In genomic region chr11:28342704-28343103, GRCh38 we compare ENCODE assay signal across 20 cellular contexts.
A peak's percentile ranks its signal among the peaks of the same experiment; 100 is the strongest.
DNase-seq lines count a peak whose midpoint lies in the region; ATAC-seq and TF ChIP-seq lines count a peak whose summit lies in the region.
"Had no signal": no experiment of that assay in that cellular context is flagged by ENCODE, and none has a peak within 500 bp of the region (broad histone marks: within the 10 kb centered on the region; RNA-seq: fewer than 3 reads in every experiment).

No MANE protein-coding gene starts in this region.

- DNase-seq in A172 (ENCODE audit: low spot score) (peak; percentile 21), IMR-90 (peak; percentile 50), astrocyte of the hippocampus (ENCODE audit: low read depth, low spot score) (peak; percentile 20), fibroblast of the aortic adventitia (ENCODE audit: low read depth) (peak; percentile 40), MM.1S (no peak)
- DNase-seq in activated naive CD4-positive, alpha-beta T cell treated with anti-CD3 and anti-CD28 coated beads, Interleukin-2, amount 50 U/mL, for 72 hours (ENCODE audit: low spot score in 2 of 2), result no peak
- DNase-seq: activated CD4-positive, alpha-beta T cell treated with anti-CD3 and anti-CD28 coated beads, Interleukin-2, amount 10 ng/mL, durations not matched to agents 7 days and 5 days; activated naive CD4-positive, alpha-beta T cell treated with anti-CD3 and anti-CD28 coated beads, Interleukin-2, amount 50 U/mL, for 16 hours; caudate nucleus; CD4-positive, alpha-beta memory T cell; DMS79 treated with DMSO at 0.1 percent for 48 hours; effector CD8-positive, alpha-beta T cell; left ventricle myocardium superior; NCI-H1694 treated with DMSO at 0.1 percent for 48 hours; NCI-H345; psoas muscle; stimulated activated naive CD8-positive, alpha-beta T cell treated with anti-CD3 and anti-CD28 coated beads, Interleukin-15, amount 100 ng/mL, for 72 hours had no signal

- H3F3A ChIP-seq in MM.1S (ENCODE audit: insufficient read depth, low read length), result no peaks in the 10 kb centered on the region

- 0 out of 2 replicates have a peak overlapping the region, but pooled peaks have one; percentile 51 for H4K5ac ChIP-seq in IMR-90 (ENCODE audit: low read depth, low read length)

- H3K9me3 Mint-ChIP-seq in activated naive CD4-positive, alpha-beta T cell treated with anti-CD3 and anti-CD28 coated beads, Interleukin-2, amount 50 U/mL, for 72 hours, result peaks cover 26 to 28% of the 10 kb centered on the region in 2 donors

- dilution Hi-C loops in IMR-90 (cut with HindIII; ENCODE audit: low sequenced_read_pairs, unreplicated experiment), result no loop called here

- POLR2A ChIA-PET in IMR-90 (lab: Charles Lee; ENCODE audit: unreplicated experiment), result no interaction called here

- H2BK5ac ChIP-seq in IMR-90 (ENCODE audit: low read depth, low read length, poor library complexity, severe bottlenecking), result peak overlapping the region; percentile 96

- WGBS in IMR-90 (ENCODE audit: extremely low coverage in 2 of 2, insufficient read length in 1 of 2), 2 experiments, result no CpG with 5 or more reads among the region's 1 CpG

- peak overlapping the region; percentile 69; the same call in 1 of the 2 replicates for H2BK20ac ChIP-seq in IMR-90 (ENCODE audit: low read depth, low read length)

- ATAC-seq in IMR-90 (ENCODE audit: low read depth) (peak; percentile 56), HG02588 (IDR thresholded peaks at IDR 0.05; ENCODE audit: unreplicated experiment) (no peak), HG03175 (IDR thresholded peaks at IDR 0.05; ENCODE audit: unreplicated experiment) (no peak)
- ATAC-seq in activated naive CD4-positive, alpha-beta T cell treated with anti-CD3 and anti-CD28 coated beads, Interleukin-2, amount 50 U/mL, for 72 hours, result no peak
- ATAC-seq: gastroesophageal sphincter; left ventricle myocardium superior; psoas muscle; stimulated activated naive CD8-positive, alpha-beta T cell treated with anti-CD3 and anti-CD28 coated beads, Interleukin-15, amount 100 ng/mL, for 72 hours had no signal

- peak overlapping the region; percentile 29; the same call in 1 of the 2 replicates for H3K23ac ChIP-seq in IMR-90 (ENCODE audit: low read depth, low read length)

- in situ Hi-C loops in IMR-90 (cut with MboI; ENCODE audit: low sequenced_read_pairs), result no loop called here

- peak overlapping the region; percentile 52; the same call in 1 of the 2 replicates for H3K56ac ChIP-seq in IMR-90 (ENCODE audit: extremely low read depth, insufficient read depth, low read length)

- H3K9ac ChIP-seq in IMR-90 (ENCODE audit: low read depth, low read length) (peak overlapping the region; percentile 41; the same call in 1 of the 2 replicates), MM.1S (ENCODE audit: low read length) (no peak overlapping the region)

- H3K14ac ChIP-seq in IMR-90 (replicated peaks; ENCODE audit: low read depth, low read length), result no peak overlapping the region

- H2BK120ac ChIP-seq in IMR-90 (ENCODE audit: low read depth, low read length), result peak overlapping the region; percentile 10; the same call in 1 of the 2 replicates

- H4K20me1 ChIP-seq in IMR-90 (ENCODE audit: insufficient read depth, low read length) (no peaks in the 10 kb centered on the region), MM.1S (ENCODE audit: insufficient read depth, low read length) (no peaks in the 10 kb centered on the region)

- BruUV-seq in IMR-90 (replicated peaks; lab: Mats Ljungman, UMichigan), result no TSS peak

- no peak overlapping the region for H3K27ac Mint-ChIP-seq in activated naive CD4-positive, alpha-beta T cell treated with anti-CD3 and anti-CD28 coated beads, Interleukin-2, amount 50 U/mL, for 72 hours
- H3K27ac Mint-ChIP-seq: activated CD4-positive, alpha-beta T cell treated with anti-CD3 and anti-CD28 coated beads, Interleukin-2, amount 10 ng/mL, durations not matched to agents 7 days and 5 days; CD4-positive, alpha-beta memory T cell; stimulated activated naive CD8-positive, alpha-beta T cell treated with anti-CD3 and anti-CD28 coated beads, Interleukin-15, amount 100 ng/mL, for 72 hours had no signal

- H2AFZ ChIP-seq in IMR-90 (replicated peaks; ENCODE audit: low read length, poor library complexity), result no peak overlapping the region
- H2AFZ ChIP-seq in MM.1S (ENCODE audit: low read length), result no peak overlapping the region

- peak overlapping the region; percentile 53; the same call in 1 of the 2 replicates for H3K4me2 ChIP-seq in IMR-90 (ENCODE audit: low read depth, low read length)
- no peak overlapping the region for H3K4me2 ChIP-seq in MM.1S (ENCODE audit: low read depth, low read length)

- no peaks in the 10 kb centered on the region for H3K79me1 ChIP-seq in IMR-90 (ENCODE audit: low read depth in 1 of 2, low read length in 2 of 2)

- peak overlapping the region; percentile 71; the same call in 1 of the 2 replicates for H3K27ac ChIP-seq in IMR-90 (ENCODE audit: insufficient read depth, low read length)
- H3K27ac ChIP-seq in MM.1S (ENCODE audit: low read length), result no peak overlapping the region
- H3K27ac ChIP-seq: gastroesophageal sphincter, psoas muscle had no signal

- TF ChIP-seq CTCF in IMR-90 (conservative IDR thresholded peaks at IDR 0.05; ENCODE audit: low read depth, low read length), result no peak
- no peak for TF ChIP-seq CTCF in fibroblast of the aortic adventitia (IDR thresholded peaks at IDR 0.05; ENCODE audit: insufficient read depth, low read length)
- no peak for TF ChIP-seq CTCF in MM.1S (IDR thresholded peaks at IDR 0.05; ENCODE audit: low read length)

- no peaks in the 10 kb centered on the region for H3K9me2 ChIP-seq in MM.1S (replicated peaks; ENCODE audit: insufficient read depth, low read length)

- TF ChIP-seq POLR2A in IMR-90 (IDR thresholded peaks at IDR 0.05; ENCODE audit: low read depth, low read length), result no peak

- H3K36me3 ChIP-seq in IMR-90 (ENCODE audit: control insufficient read depth, insufficient read depth, low read length), result no peaks in the 10 kb centered on the region
- H3K36me3 ChIP-seq in MM.1S (replicated peaks; ENCODE audit: insufficient read depth, low read length), result no peaks in the 10 kb centered on the region
- H3K36me3 ChIP-seq: gastroesophageal sphincter had no signal

- TF ChIP-seq RAD21 in IMR-90 (IDR thresholded peaks at IDR 0.05; ENCODE audit: low read length), result no peak

- peaks cover 5% of the 10 kb centered on the region; the same call in 1 of the 2 replicates for H3K9me1 ChIP-seq in IMR-90 (ENCODE audit: insufficient read depth, low read length)

- peaks cover 6 to 17% of the 10 kb centered on the region in 2 donors for H3K36me3 Mint-ChIP-seq in activated naive CD4-positive, alpha-beta T cell treated with anti-CD3 and anti-CD28 coated beads, Interleukin-2, amount 50 U/mL, for 72 hours

- CTCF ChIA-PET in IMR-90 (lab: Yijun Ruan, JAX), result no interaction called here

- peaks cover 6% of the 10 kb centered on the region; the same call in 1 of the 2 replicates for H3K9me3 ChIP-seq in IMR-90 (ENCODE audit: control insufficient read depth, insufficient read depth, low read length)
- no peaks in the 10 kb centered on the region for H3K9me3 ChIP-seq in MM.1S (replicated peaks; ENCODE audit: insufficient read depth, low read length)

- H3K18ac ChIP-seq in IMR-90 (ENCODE audit: low read depth, low read length), result peak overlapping the region; percentile 78

- H4K91ac ChIP-seq in IMR-90 (ENCODE audit: insufficient read depth, low read depth, low read length), result no peak overlapping the region

- H2BK15ac ChIP-seq in IMR-90 (ENCODE audit: low read depth, low read length), result no peak overlapping the region

- intact Hi-C loops in IMR-90 (cut with micrococcal nuclease), result loop anchor here (5.0 to 10.0 kb wide), 3 partner anchors 352 to 992 kb away; no protein-coding TSS in a partner anchor

- no peak overlapping the region for H2AK5ac ChIP-seq in IMR-90 (ENCODE audit: low read depth, low read length)

- H3K4ac ChIP-seq in IMR-90 (ENCODE audit: low read depth, low read length), result no peak overlapping the region

- no peaks in the 10 kb centered on the region for H3K79me2 ChIP-seq in MM.1S (ENCODE audit: low read length)

- no peak overlapping the region for H2AK9ac ChIP-seq in IMR-90 (replicated peaks; ENCODE audit: low read depth, low read length, poor library complexity)

- H3K27me3 ChIP-seq in IMR-90 (ENCODE audit: control insufficient read depth, insufficient read depth, low read length), result no peaks in the 10 kb centered on the region
- no peaks in the 10 kb centered on the region for H3K27me3 ChIP-seq in MM.1S (replicated peaks; ENCODE audit: insufficient read depth, low read length)
- H3K27me3 ChIP-seq: gastroesophageal sphincter had no signal

- H3K4me1 ChIP-seq in IMR-90 (ENCODE audit: control insufficient read depth, insufficient read depth, low read length), result no peaks in the 10 kb centered on the region
- no peaks in the 10 kb centered on the region for H3K4me1 ChIP-seq in MM.1S (ENCODE audit: low read length)
- H3K4me1 ChIP-seq: gastroesophageal sphincter, psoas muscle had no signal

- H3K4me3 ChIP-seq in IMR-90 (ENCODE audit: insufficient read depth, low read depth, low read length) (no peak overlapping the region), fibroblast of the aortic adventitia (ENCODE audit: low read depth, low read length) (no peak overlapping the region), MM.1S (ENCODE audit: low read length) (no peak overlapping the region)
- H3K4me3 ChIP-seq: gastroesophageal sphincter, psoas muscle had no signal

- H4K8ac ChIP-seq in IMR-90 (ENCODE audit: low read depth in 2 of 2, low read length in 2 of 2), result peak overlapping the region in 1 of 2 experiments; percentile 45; a peak in 1 of 4 replicates

TF ChIP-seq in IMR-90, 13 proteins besides CTCF, POLR2A, EP300 and RAD21 (continues in another document):
- TF ChIP-seq ELK1 (IDR thresholded peaks at IDR 0.05; ENCODE audit: borderline replicate concordance, low read depth, low read length) (no peak), MAZ (IDR thresholded peaks at IDR 0.05; ENCODE audit: borderline replicate concordance, low read depth, low read length) (no peak), USF2 (IDR thresholded peaks at IDR 0.05; ENCODE audit: low read depth, low read length) (no peak), RCOR1 (IDR thresholded peaks at IDR 0.05; ENCODE audit: insufficient replicate concordance, low read length) (no peak)

Comparison
In these comparisons a context has a peak if more than half of its experiments do, and no peak if none do; other contexts are left out.
1. DNase-seq: peak in A172 (single experiment), IMR-90 (single experiment), astrocyte of the hippocampus (single experiment) and fibroblast of the aortic adventitia (single experiment); none in activated naive CD4-positive, alpha-beta T cell treated with anti-CD3 and anti-CD28 coated beads, Interleukin-2, amount 50 U/mL, for 72 hours (0 of 2) and MM.1S (single experiment).